Comparison of ENCODE assay signal across 26 cellular contexts in genomic region chr6:19356692-19357091, GRCh38.
DNase-seq lines count a peak whose midpoint lies in the region; ATAC-seq and TF ChIP-seq lines count a peak whose summit lies in the region.
"Had no signal": no experiment of that assay in that cellular context is flagged by ENCODE, and none has a peak within 500 bp of the region (broad histone marks: within the 10 kb centered on the region; RNA-seq: fewer than 3 reads in every experiment).

No MANE protein-coding gene starts in this region.

- ATAC-seq in GM23338: no peak
- ATAC-seq in HG03095 (IDR thresholded peaks at IDR 0.05; ENCODE audit: unreplicated experiment): no peak
- ATAC-seq: Right ventricle myocardium inferior, SK-N-SH treated with all-trans-retinoic acid at 6 μM for 48 hours had no signal

- H3K4me3 ChIP-seq in AG10803 (ENCODE audit: low read length) (no peak overlapping the region), GM23338 (no peak overlapping the region), fibroblast of mammary gland (ENCODE audit: control insufficient read depth, low read depth, low read length) (no peak overlapping the region), coronary artery (no peak overlapping the region), OCI-LY7 (ENCODE audit: low read depth, low read length, poor library complexity, severe bottlenecking) (no peak overlapping the region)
- H3K4me3 ChIP-seq: PC-9, SJCRH30 had no signal

- no peaks in the 10 kb centered on the region for H3K27me3 Mint-ChIP-seq in GM23338 (ENCODE audit: insufficient read depth, low read depth, poor library complexity)
- H3K27me3 Mint-ChIP-seq in T-helper 2 cell treated with Interferon-gamma antibody and Interleukin-4, amounts not matched to agents 5 μg/mL and 100 μg/mL, for 36 hours (ENCODE audit: low read depth): no peaks in the 10 kb centered on the region

- POLR2A ChIA-PET in OCI-LY7 (lab: Charles Lee): no interaction called here

- H3K9me3 ChIP-seq in OCI-LY7 (ENCODE audit: low read length): no peaks in the 10 kb centered on the region
- H3K9me3 ChIP-seq: BE2C, SJCRH30 had no signal

- H3K9me3 Mint-ChIP-seq in GM23338: no peaks in the 10 kb centered on the region
- H3K9me3 Mint-ChIP-seq in T-helper 2 cell treated with Interferon-gamma antibody and Interleukin-4, amounts not matched to agents 5 μg/mL and 100 μg/mL, for 36 hours: peaks cover 5% of the 10 kb centered on the region

- no TSS peak for BruUV-seq in OCI-LY7 (replicated peaks; lab: Mats Ljungman, UMichigan)

- H3K4me1 Mint-ChIP-seq in GM23338: peaks cover 17% of the 10 kb centered on the region
- H3K4me1 Mint-ChIP-seq in T-helper 2 cell treated with Interferon-gamma antibody and Interleukin-4, amounts not matched to agents 5 μg/mL and 100 μg/mL, for 36 hours (ENCODE audit: low read depth): no peaks in the 10 kb centered on the region
- H3K4me1 Mint-ChIP-seq: CD14-positive monocyte; CD8-positive, alpha-beta memory T cell had no signal

- H2AFZ ChIP-seq in GM23338 (no peak overlapping the region), OCI-LY7 (ENCODE audit: low read length) (no peak overlapping the region)
- H2AFZ ChIP-seq: PC-9 had no signal

- H3K4me2 ChIP-seq in GM23338: peak overlapping the region; percentile 31
- H3K4me2 ChIP-seq in OCI-LY7 (ENCODE audit: low read length): no peak overlapping the region
- H3K4me2 ChIP-seq: PC-9 had no signal

- no peaks in the 10 kb centered on the region for H3K27me3 ChIP-seq in GM23338 (ENCODE audit: insufficient read depth)
- H3K27me3 ChIP-seq: BE2C, SJCRH30 had no signal

- peak; percentile 11 for DNase-seq in AG10803 (ENCODE audit: low read depth)
- no peak for DNase-seq in GM23338 (ENCODE audit: low spot score)
- peak; percentile 42 for DNase-seq in amniotic epithelial cell (ENCODE audit: low read depth)
- peak; percentile 27 for DNase-seq in fibroblast of mammary gland (ENCODE audit: low read depth)
- no peak for DNase-seq in T-helper 2 cell treated with Interferon-gamma antibody and Interleukin-4, amounts not matched to agents 5 μg/mL and 100 μg/mL, for 36 hours (ENCODE audit: low spot score)
- DNase-seq in coronary artery (ENCODE audit: low spot score): no peak
- no peak for DNase-seq in OCI-LY7 (ENCODE audit: low spot score)
- DNase-seq: BE2C; CD8-positive, alpha-beta memory T cell; DMS 273 treated with DMSO at 0.1 percent for 48 hours; DMS79; EL; GDM1; KBM-7; NCI-H1092 treated with DMSO at 0.1 percent for 48 hours; NCI-H1436; NCI-H187 treated with DMSO at 0.1 percent for 48 hours; NCI-H2171 treated with DMSO at 0.1 percent for 48 hours; NCI-H524; NCI-H774; PC-9; SJCRH30 had no signal

- H3F3A ChIP-seq in GM23338 (replicated peaks; ENCODE audit: low read depth): no peaks in the 10 kb centered on the region

- intact Hi-C loops in OCI-LY7 (cut with micrococcal nuclease; ENCODE audit: unreplicated experiment): no loop called here

- H3K79me2 ChIP-seq in GM23338 (replicated peaks; ENCODE audit: insufficient read depth): no peaks in the 10 kb centered on the region
- no peaks in the 10 kb centered on the region for H3K79me2 ChIP-seq in OCI-LY7 (ENCODE audit: insufficient read depth, low read depth, low read length)

- no peaks in the 10 kb centered on the region for H3K36me3 ChIP-seq in GM23338 (ENCODE audit: insufficient read depth)
- H3K36me3 ChIP-seq in OCI-LY7 (ENCODE audit: insufficient read depth, low read length): no peaks in the 10 kb centered on the region
- H3K36me3 ChIP-seq: BE2C, SJCRH30 had no signal

- H3K27ac ChIP-seq in GM23338 (ENCODE audit: low read depth) (no peak overlapping the region), coronary artery (no peak overlapping the region), OCI-LY7 (ENCODE audit: low read depth, low read length, poor library complexity, severe bottlenecking) (no peak overlapping the region)
- H3K27ac ChIP-seq: PC-9, SJCRH30 had no signal

- CTCF ChIA-PET in OCI-LY7 (lab: Charles Lee; ENCODE audit: unreplicated experiment): no interaction called here

- no peaks in the 10 kb centered on the region for H3K36me3 Mint-ChIP-seq in GM23338 (ENCODE audit: low read depth)
- H3K36me3 Mint-ChIP-seq in T-helper 2 cell treated with Interferon-gamma antibody and Interleukin-4, amounts not matched to agents 5 μg/mL and 100 μg/mL, for 36 hours (ENCODE audit: low read depth): no peaks in the 10 kb centered on the region
- H3K36me3 Mint-ChIP-seq: CD14-positive monocyte; CD8-positive, alpha-beta memory T cell had no signal

- no peak overlapping the region for H3K4me3 Mint-ChIP-seq in GM23338
- no peak overlapping the region for H3K4me3 Mint-ChIP-seq in T-helper 2 cell treated with Interferon-gamma antibody and Interleukin-4, amounts not matched to agents 5 μg/mL and 100 μg/mL, for 36 hours
- H3K4me3 Mint-ChIP-seq: CD14-positive monocyte; CD8-positive, alpha-beta memory T cell had no signal

- H4K20me1 ChIP-seq in GM23338 (replicated peaks; ENCODE audit: insufficient read depth) (no peaks in the 10 kb centered on the region), OCI-LY7 (ENCODE audit: insufficient read depth, low read length) (no peaks in the 10 kb centered on the region)

- peak overlapping the region; percentile 63 for H3K27ac Mint-ChIP-seq in GM23338
- no peak overlapping the region for H3K27ac Mint-ChIP-seq in T-helper 2 cell treated with Interferon-gamma antibody and Interleukin-4, amounts not matched to agents 5 μg/mL and 100 μg/mL, for 36 hours
- H3K27ac Mint-ChIP-seq: CD14-positive monocyte; CD8-positive, alpha-beta memory T cell had no signal

- TF ChIP-seq CTCF in AG10803 (conservative IDR thresholded peaks at IDR 0.05; ENCODE audit: low read length) (no peak), GM23338 (conservative IDR thresholded peaks at IDR 0.05; ENCODE audit: low read depth in 2 of 2) (no peak), fibroblast of mammary gland (conservative IDR thresholded peaks at IDR 0.05; ENCODE audit: control insufficient read depth, insufficient read depth, low read depth, low read length) (no peak), coronary artery (IDR thresholded peaks at IDR 0.05) (no peak), OCI-LY7 (conservative IDR thresholded peaks at IDR 0.05; ENCODE audit: low read length) (no peak)

- 0 out of 2 replicates have a peak, but pooled peaks cover 4% of the 10 kb centered on the region for H3K9me2 ChIP-seq in GM23338 (ENCODE audit: insufficient read depth)
- no peaks in the 10 kb centered on the region for H3K9me2 ChIP-seq in OCI-LY7 (ENCODE audit: insufficient read depth, low read length)

- H3K4me1 ChIP-seq in GM23338 (ENCODE audit: insufficient read depth) (peaks cover 15% of the 10 kb centered on the region), OCI-LY7 (ENCODE audit: insufficient read depth, low read length, poor library complexity, severe bottlenecking) (no peaks in the 10 kb centered on the region)
- H3K4me1 ChIP-seq: BE2C, SJCRH30 had no signal

TF ChIP-seq in GM23338, 12 proteins besides CTCF, POLR2A, EP300 and RAD21 (continues in another document):
- TF ChIP-seq REST (IDR thresholded peaks at IDR 0.05; ENCODE audit: unreplicated experiment): no peak

Comparison
In these comparisons a context has a peak if more than half of its experiments do, and no peak if none do; other contexts are left out.
1. DNase-seq: peak in AG10803 (single experiment), amniotic epithelial cell (single experiment) and fibroblast of mammary gland (single experiment); none in GM23338 (single experiment), T-helper 2 cell treated with Interferon-gamma antibody and Interleukin-4, amounts not matched to agents 5 μg/mL and 100 μg/mL, for 36 hours (single experiment), coronary artery (single experiment) and OCI-LY7 (single experiment).